8 cellular contexts compared by ENCODE assay signal in the genomic region with DNA sequence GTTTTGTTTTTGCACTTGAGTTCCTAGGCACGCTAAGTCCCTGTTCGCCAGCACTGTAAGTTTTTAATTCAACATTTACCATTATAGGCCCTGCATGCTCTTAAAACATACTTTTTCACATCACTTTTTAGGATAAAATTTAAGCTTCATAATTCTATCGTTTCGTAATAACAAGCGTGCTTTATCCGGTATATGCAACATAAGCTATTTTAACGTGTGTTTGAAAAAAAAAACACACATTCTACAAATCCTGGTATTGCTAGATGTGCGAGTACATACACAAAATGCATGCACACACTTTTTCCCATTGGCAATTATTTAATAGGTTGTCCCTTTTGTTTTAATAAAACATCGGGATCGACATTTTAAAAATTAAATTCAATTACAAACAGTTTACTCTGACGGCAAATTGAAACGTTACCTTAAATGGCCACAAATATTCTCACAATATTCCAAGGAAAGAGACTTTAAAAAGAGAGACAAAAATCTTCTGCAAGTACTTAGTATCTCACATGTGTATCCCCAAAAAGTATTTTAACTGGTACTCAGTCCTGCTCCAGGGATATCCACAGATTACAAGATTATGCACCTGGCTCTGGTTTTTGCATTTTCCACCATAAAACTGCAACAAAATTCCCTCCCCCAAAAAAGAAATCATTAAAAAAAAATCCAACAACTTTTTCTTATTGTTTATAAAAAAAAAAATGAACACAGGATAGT. TPM values are rescaled to one million over a fixed set of nuclear protein-coding genes. Genes with fewer than 3 reads are reported as not detected.
A peak's percentile ranks its signal among the peaks of the same experiment; 100 is the strongest.
DNase-seq lines count a peak whose midpoint lies in the region; ATAC-seq lines count a peak whose summit lies in the region.

No MANE protein-coding gene starts in this region.

- DNase-seq in NCI-H1417 (lab: John Stamatoyannopoulos, UW) (peak; percentile 40 to 94 (median 77)), NCI-H1417 treated with DMSO at 0.1 percent for 48 hours (lab: John Stamatoyannopoulos, UW) (no peak), NCI-H748 treated with DMSO at 0.1 percent for 48 hours (lab: John Stamatoyannopoulos, UW) (peak; percentile 82), dermis microvascular lymphatic vessel endothelial cell (ENCODE audit: low read depth in 2 of 2) (peak; percentile 25 to 30), retina (no peak)

- no peaks in the 10 kb centered on the region for H3K36me3 ChIP-seq in muscle layer of colon (ENCODE audit: insufficient read depth, low read length)

- H3K27ac ChIP-seq in muscle layer of colon (ENCODE audit: low read depth, low read length): peak overlapping the region; percentile 89

- H3K9me3 ChIP-seq in muscle layer of colon (ENCODE audit: low read length): no peaks in the 10 kb centered on the region

- ATAC-seq in HG02840 (IDR thresholded peaks at IDR 0.05; ENCODE audit: low FRiP score, unreplicated experiment) (no peak), HG03045 (IDR thresholded peaks at IDR 0.05; ENCODE audit: unreplicated experiment) (no peak)

- peaks cover 14% of the 10 kb centered on the region for H3K4me1 ChIP-seq in muscle layer of colon (ENCODE audit: insufficient read depth, low read length)

- H3K9ac ChIP-seq in muscle layer of colon (ENCODE audit: low read length): peak overlapping the region; percentile 58

- no peaks in the 10 kb centered on the region for H3K27me3 ChIP-seq in muscle layer of colon (ENCODE audit: control insufficient read depth in 1 of 2, insufficient read depth in 2 of 2, low read length in 2 of 2)

- peak overlapping the region; percentile 77 to 83 for H3K4me3 ChIP-seq in muscle layer of colon (ENCODE audit: low read depth in 1 of 2, low read length in 2 of 2)

RNA-seq across cellular contexts. Expression of gene TCF4, which starts 1.0 kb away (rescaled TPM):
- total RNA-seq in dermis microvascular lymphatic vessel endothelial cell: 424 and 459 TPM in 2 replicates

Comparison
In these comparisons a context has a peak if more than half of its experiments do, and no peak if none do; other contexts are left out.
1. DNase-seq: peak in NCI-H1417 (3 of 3), NCI-H748 treated with DMSO at 0.1 percent for 48 hours (single experiment) and dermis microvascular lymphatic vessel endothelial cell (2 of 2); none in NCI-H1417 treated with DMSO at 0.1 percent for 48 hours (single experiment) and retina (single experiment).